Comparison of ENCODE assay signal across 10 cellular contexts in genomic region chr4:89765966-89766365, GRCh38.
A peak's percentile ranks its signal among the peaks of the same experiment; 100 is the strongest.
DNase-seq lines count a peak whose midpoint lies in the region; ATAC-seq, FAIRE-seq and TF ChIP-seq lines count a peak whose summit lies in the region.
"Had no signal": no experiment of that assay in that cellular context is flagged by ENCODE, and none has a peak within 500 bp of the region (broad histone marks: within the 10 kb centered on the region; RNA-seq: fewer than 3 reads in every experiment).

No MANE protein-coding gene starts in this region.

- no peaks in the 10 kb centered on the region for H3K36me3 Mint-ChIP-seq in HFFc6 (ENCODE audit: low read depth)

- no peak overlapping the region for H2AFZ ChIP-seq in HepG2 (ENCODE audit: low read length)

- H3K4me1 Mint-ChIP-seq in HFFc6 (ENCODE audit: low read depth) = peaks cover 9% of the 10 kb centered on the region

- ATAC-seq in Right ventricle myocardium superior (ENCODE audit: poor library complexity) (peak; percentile 87), GM21619 (IDR thresholded peaks at IDR 0.05; ENCODE audit: unreplicated experiment) (no peak), HepG2 (no peak)

- no TSS peak for BruUV-seq in HepG2 (replicated peaks; lab: Mats Ljungman, UMichigan)

- H3K36me3 ChIP-seq in HepG2 (replicated peaks in 1 of 2; ENCODE audit: control insufficient read depth in 1 of 2, insufficient read depth in 2 of 2, low read length in 2 of 2) = no peaks in the 10 kb centered on the region

- H3K9ac ChIP-seq in HepG2 (ENCODE audit: insufficient read depth, low read depth, low read length) = no peak overlapping the region

- no peaks in the 10 kb centered on the region for H3K4me1 ChIP-seq in HepG2 (ENCODE audit: insufficient read depth, low read length)

- H3K79me2 ChIP-seq in HepG2 (ENCODE audit: insufficient read depth, low read length) = no peaks in the 10 kb centered on the region

- no peak for TF ChIP-seq POLR2A in HepG2 (IDR thresholded peaks at IDR 0.05; ENCODE audit: insufficient read depth in 1 of 2, low read depth in 2 of 2, low read length in 2 of 2)

- intact Hi-C loops in Right ventricle myocardium superior (cut with DNase I) = no loop called here
- intact Hi-C loops in HepG2 (cut with micrococcal nuclease; ENCODE audit: unreplicated experiment) = no loop called here

- H3K27me3 ChIP-seq in HepG2 (ENCODE audit: control insufficient read depth in 1 of 2, insufficient read depth in 2 of 2, low read length in 2 of 2) = no peaks in the 10 kb centered on the region; a peak in 1 of 5 replicates

- no peak for FAIRE-seq in HepG2 (lab: Jason Lieb, UNC)

- in situ Hi-C loops in astrocyte of the cerebellum (cut with HindIII; ENCODE audit: low sequenced_read_pairs) (no loop called here), HepG2 (cut with HindIII; ENCODE audit: extremely low pct_ligation_motif_present, low pct_unique_long_range_greater_than_20kb) (no loop called here)

- no peaks in the 10 kb centered on the region for H4K20me1 ChIP-seq in HepG2 (ENCODE audit: insufficient read depth, low read length)

- WGBS in HepG2 (ENCODE audit: low lambda C conversion rate) = 0% methylated on average over 2 of the region's 2 CpGs

- no peak overlapping the region for H3K4me2 ChIP-seq in HepG2 (ENCODE audit: low read depth, low read length)

- no peaks in the 10 kb centered on the region for H3K9me3 Mint-ChIP-seq in HFFc6

- no peaks in the 10 kb centered on the region for H3K9me3 ChIP-seq in HepG2 (ENCODE audit: low read length)

- CTCF ChIA-PET in HepG2 (lab: Yijun Ruan, JAX; ENCODE audit: low intra/inter-chr PET ratio, low total read pairs) = no interaction called here

- H3K4me3 ChIP-seq in astrocyte of the cerebellum (ENCODE audit: low read depth, low read length) = no peak overlapping the region
- no peak overlapping the region for H3K4me3 ChIP-seq in skeletal muscle cell (ENCODE audit: low read depth, low read length)
- H3K4me3 ChIP-seq in HepG2 (replicated peaks in 1 of 3; ENCODE audit: insufficient read depth in 1 of 3, low read depth in 2 of 3, low read length in 3 of 3) = no peak overlapping the region

- TF ChIP-seq CTCF in HFFc6 (IDR thresholded peaks at IDR 0.05) (no peak), astrocyte of the cerebellum (IDR thresholded peaks at IDR 0.05; ENCODE audit: low read depth, low read length, missing control alignments) (no peak), HepG2 (CRISPR knock-in tag; IDR thresholded peaks at IDR 0.05) (no peak)

- TF ChIP-seq EP300 in HepG2 (IDR thresholded peaks at IDR 0.05; ENCODE audit: low read depth in 2 of 2, low read length in 2 of 2) = no peak
- TF ChIP-seq EP300 in HepG2 (CRISPR knock-in tag; IDR thresholded peaks at IDR 0.05; ENCODE audit: borderline replicate concordance) = no peak

- no peak for TF ChIP-seq RAD21 in HepG2 (CRISPR knock-in tag; IDR thresholded peaks at IDR 0.05)

- DNase-seq in HFFc6 (peak; percentile 62), astrocyte of the cerebellum (ENCODE audit: low read depth) (peak; percentile 76), Right ventricle myocardium superior (no peak), skeletal muscle cell (ENCODE audit: low read depth) (peak; percentile 39), HepG2 (ENCODE audit: low spot score) (no peak), NOMO-1 (lab: John Stamatoyannopoulos, UW; ENCODE audit: unreplicated experiment in 2 of 2) (no peak), NCI-H1048 (lab: John Stamatoyannopoulos, UW) (no peak)
- DNase-seq: NCI-H1436 treated with DMSO at 0.1 percent for 48 hours, SHP77 had no signal

- H3K27ac ChIP-seq in HepG2 (ENCODE audit: extremely low read length, insufficient read depth, low read length) = no peak overlapping the region

- peaks cover 5% of the 10 kb centered on the region; the same call in 1 of the 2 replicates for H3K27me3 Mint-ChIP-seq in HFFc6 (ENCODE audit: insufficient read depth)

- peak overlapping the region; percentile 47; the same call in 1 of the 2 replicates for H3K27ac Mint-ChIP-seq in HFFc6

- no peak overlapping the region for H3K4me3 Mint-ChIP-seq in HFFc6

- POLR2A ChIA-PET in HepG2 (lab: Yijun Ruan, JAX) = no interaction called here

TF ChIP-seq in HepG2, 621 proteins besides CTCF, POLR2A, EP300 and RAD21:
- TF ChIP-seq, protein P1, sequence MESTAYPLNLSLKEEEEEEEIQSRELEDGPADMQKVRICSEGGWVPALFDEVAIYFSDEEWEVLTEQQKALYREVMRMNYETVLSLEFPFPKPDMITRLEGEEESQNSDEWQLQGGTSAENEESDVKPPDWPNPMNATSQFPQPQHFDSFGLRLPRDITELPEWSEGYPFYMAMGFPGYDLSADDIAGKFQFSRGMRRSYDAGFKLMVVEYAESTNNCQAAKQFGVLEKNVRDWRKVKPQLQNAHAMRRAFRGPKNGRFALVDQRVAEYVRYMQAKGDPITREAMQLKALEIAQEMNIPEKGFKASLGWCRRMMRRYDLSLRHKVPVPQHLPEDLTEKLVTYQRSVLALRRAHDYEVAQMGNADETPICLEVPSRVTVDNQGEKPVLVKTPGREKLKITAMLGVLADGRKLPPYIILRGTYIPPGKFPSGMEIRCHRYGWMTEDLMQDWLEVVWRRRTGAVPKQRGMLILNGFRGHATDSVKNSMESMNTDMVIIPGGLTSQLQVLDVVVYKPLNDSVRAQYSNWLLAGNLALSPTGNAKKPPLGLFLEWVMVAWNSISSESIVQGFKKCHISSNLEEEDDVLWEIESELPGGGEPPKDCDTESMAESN (CRISPR knock-in tag; conservative IDR thresholded peaks at IDR 0.05) = no peak
- no peak for TF ChIP-seq CREM (IDR thresholded peaks at IDR 0.05)
- no peak for TF ChIP-seq CREM (CRISPR knock-in tag; IDR thresholded peaks at IDR 0.05)
- TF ChIP-seq ZNF329 (CRISPR knock-in tag; IDR thresholded peaks at IDR 0.05; ENCODE audit: low read depth) = no peak
- no peak for TF ChIP-seq DZIP1 (CRISPR knock-in tag; IDR thresholded peaks at IDR 0.05)
- TF ChIP-seq SOX6 (IDR thresholded peaks at IDR 0.05) = no peak
- TF ChIP-seq SOX6 (CRISPR knock-in tag; IDR thresholded peaks at IDR 0.05) = no peak
- TF ChIP-seq, protein P2, sequence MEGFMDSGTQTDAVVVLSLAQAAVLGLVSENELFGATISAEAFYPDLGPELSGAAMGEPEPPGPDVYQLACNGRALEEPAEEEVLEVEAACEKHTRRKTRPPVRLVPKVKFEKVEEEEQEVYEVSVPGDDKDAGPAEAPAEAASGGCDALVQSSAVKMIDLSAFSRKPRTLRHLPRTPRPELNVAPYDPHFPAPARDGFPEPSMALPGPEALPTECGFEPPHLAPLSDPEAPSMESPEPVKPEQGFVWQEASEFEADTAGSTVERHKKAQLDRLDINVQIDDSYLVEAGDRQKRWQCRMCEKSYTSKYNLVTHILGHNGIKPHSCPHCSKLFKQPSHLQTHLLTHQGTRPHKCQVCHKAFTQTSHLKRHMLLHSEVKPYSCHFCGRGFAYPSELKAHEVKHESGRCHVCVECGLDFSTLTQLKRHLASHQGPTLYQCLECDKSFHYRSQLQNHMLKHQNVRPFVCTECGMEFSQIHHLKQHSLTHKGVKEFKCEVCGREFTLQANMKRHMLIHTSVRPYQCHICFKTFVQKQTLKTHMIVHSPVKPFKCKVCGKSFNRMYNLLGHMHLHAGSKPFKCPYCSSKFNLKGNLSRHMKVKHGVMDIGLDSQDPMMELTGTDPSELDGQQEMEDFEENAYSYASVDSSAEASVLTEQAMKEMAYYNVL (CRISPR knock-in tag; IDR thresholded peaks at IDR 0.05; ENCODE audit: borderline replicate concordance) = no peak
- no peak for TF ChIP-seq PATZ1 (CRISPR knock-in tag; IDR thresholded peaks at IDR 0.05)
- TF ChIP-seq ZNF44 (CRISPR knock-in tag; IDR thresholded peaks at IDR 0.05) = no peak
- TF ChIP-seq JARID2 (CRISPR knock-in tag; IDR thresholded peaks at IDR 0.05; ENCODE audit: insufficient replicate concordance) = no peak
- TF ChIP-seq ZNF160 (CRISPR knock-in tag; IDR thresholded peaks at IDR 0.05) = no peak
- TF ChIP-seq PPARG (CRISPR knock-in tag; conservative IDR thresholded peaks at IDR 0.05) = no peak
- TF ChIP-seq RBAK (CRISPR knock-in tag; IDR thresholded peaks at IDR 0.05) = no peak
- TF ChIP-seq ZNF225 (CRISPR knock-in tag; IDR thresholded peaks at IDR 0.05) = no peak
- TF ChIP-seq GATAD1 (CRISPR knock-in tag; IDR thresholded peaks at IDR 0.05) = no peak

Comparison
In these comparisons a context has a peak if more than half of its experiments do, and no peak if none do; other contexts are left out.
1. DNase-seq: peak in HFFc6 (single experiment), astrocyte of the cerebellum (single experiment) and skeletal muscle cell (single experiment); none in Right ventricle myocardium superior (single experiment), HepG2 (single experiment), NOMO-1 (0 of 2) and NCI-H1048 (single experiment).